Comparison of ENCODE assay signal across 19 cellular contexts in the genomic region with DNA sequence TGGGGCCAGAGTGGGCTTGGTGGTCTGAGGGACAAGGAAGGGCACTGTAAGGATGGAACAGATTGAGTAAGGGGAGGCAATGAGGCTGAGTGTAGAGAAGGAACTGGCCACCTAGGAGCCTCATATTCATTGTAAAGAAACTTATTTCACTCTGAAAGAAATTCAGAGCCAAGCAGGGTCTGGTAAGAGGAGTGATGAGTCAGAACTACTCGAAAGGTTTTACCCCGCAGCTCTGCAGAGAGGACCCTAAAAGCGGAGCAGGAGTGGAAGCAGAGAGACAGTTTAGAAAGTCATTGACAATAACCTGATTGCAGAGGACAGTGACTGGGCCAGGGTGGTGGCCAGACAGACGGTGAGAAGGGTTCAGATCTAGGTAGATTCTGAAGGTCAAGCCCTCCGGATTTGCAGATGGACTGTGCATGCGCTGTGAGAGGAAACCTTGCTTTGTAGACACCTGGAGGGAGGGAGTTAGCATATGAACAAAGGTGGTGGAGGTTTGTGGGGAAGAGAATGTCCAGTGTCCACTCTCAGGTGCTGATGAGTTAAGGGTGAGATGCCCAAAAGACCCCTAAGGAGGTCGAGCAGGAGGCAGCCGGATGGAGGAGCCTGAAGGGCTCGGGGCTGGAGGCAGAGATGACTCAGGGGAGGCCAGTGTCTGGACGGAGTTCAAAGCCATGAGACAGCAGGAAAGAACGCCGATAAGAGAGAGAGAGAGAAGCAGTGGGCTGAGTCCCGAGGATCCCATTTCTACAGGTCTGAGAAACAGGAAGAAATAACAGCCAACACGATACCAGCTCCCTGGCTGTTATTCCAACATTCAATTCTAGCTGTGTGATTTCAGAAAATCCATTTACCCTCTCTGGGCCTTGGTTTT.
"Had no signal": no experiment of that assay in that cellular context is flagged by ENCODE, and none has a peak within 500 bp of the region (broad histone marks: within the 10 kb centered on the region; RNA-seq: fewer than 3 reads in every experiment).

No MANE protein-coding gene starts in this region.

- H3K4me3 ChIP-seq: coronary artery, esophagus squamous epithelium, thyroid gland, uterus had no signal

- FAIRE-seq: endothelial cell of umbilical vein had no signal

- H3K4me1 Mint-ChIP-seq: activated B cell treated with CpG ODN at 0.5 μM for 24 hours; stimulated activated naive B cell treated with anti-CD40 and anti-IgM and Interleukin-4, amounts not matched to agents 10 μg/mL and 1 μg/mL and 100 μg/mL, for 72 hours had no signal

- H3K27ac Mint-ChIP-seq: activated B cell treated with CpG ODN at 0.5 μM for 24 hours; activated CD8-positive, alpha-beta T cell treated with anti-CD3 and anti-CD28 coated beads for 36 hours; natural killer cell treated with Interleukin-12 subunit alpha and Interleukin-12 subunit beta and Interleukin-15 and Interleukin-18, amount 100 ng/mL, for 72 hours; stimulated activated naive B cell treated with anti-CD40 and anti-IgM and Interleukin-4, amounts not matched to agents 10 μg/mL and 1 μg/mL and 100 μg/mL, for 72 hours had no signal

- DNase-seq: activated B cell treated with CpG ODN at 0.5 μM for 24 hours; activated CD4-positive, alpha-beta T cell treated with anti-CD3 and anti-CD28 coated beads for 48 hours; activated CD8-positive, alpha-beta T cell treated with anti-CD3 and anti-CD28 coated beads for 36 hours; activated effector memory CD4-positive, alpha-beta T cell treated with Interleukin-2 at 50 U/mL for 16 hours; activated naive CD4-positive, alpha-beta T cell treated with anti-CD3 and anti-CD28 coated beads, Interleukin-2, amount 50 U/mL, for 16 hours; activated T-cell treated with anti-CD3 and anti-CD28 coated beads, Interleukin-2, amount 50 U/mL, for 4 hours; caudate nucleus; effector CD4-positive, alpha-beta T cell; esophagus squamous epithelium; hypothalamus; nucleus accumbens; stimulated activated CD4-positive, alpha-beta T cell treated with anti-CD3 and anti-CD28 coated beads, Interleukin-15, amount 100 ng/mL, for 24 hours; stimulated activated CD4-positive, alpha-beta T cell treated with anti-CD3 and anti-CD28 coated beads, Interleukin-4, amount 100 ng/mL, for 1 hour; stimulated activated naive B cell treated with anti-CD40 and anti-IgM and Interleukin-4, amounts not matched to agents 10 μg/mL and 1 μg/mL and 100 μg/mL, for 72 hours; thyroid gland; uterus had no signal

- H3K4me3 Mint-ChIP-seq: activated B cell treated with CpG ODN at 0.5 μM for 24 hours; activated CD8-positive, alpha-beta T cell treated with anti-CD3 and anti-CD28 coated beads for 36 hours; activated T-cell treated with anti-CD3 and anti-CD28 coated beads, Interleukin-2, amount 50 U/mL, for 4 hours; natural killer cell treated with Interleukin-12 subunit alpha and Interleukin-12 subunit beta and Interleukin-15 and Interleukin-18, amount 100 ng/mL, for 72 hours; stimulated activated naive B cell treated with anti-CD40 and anti-IgM and Interleukin-4, amounts not matched to agents 10 μg/mL and 1 μg/mL and 100 μg/mL, for 72 hours had no signal
